1 cellular context compared by ENCODE assay signal in genomic region chr17:82551779-82552457, GRCh38.
TF ChIP-seq lines count a peak whose summit lies in the region.

No MANE protein-coding gene starts in this region.

TF ChIP-seq in HepG2, 621 proteins besides CTCF, POLR2A, EP300 and RAD21 (continued from another document and continues in another):
- TF ChIP-seq ZFY (CRISPR knock-in tag; IDR thresholded peaks at IDR 0.05) (peak; percentile 36; the same call in 1 of the 2 replicates), MTF1 (CRISPR knock-in tag; IDR thresholded peaks at IDR 0.05) (no peak), SMAD9 (CRISPR knock-in tag; IDR thresholded peaks at IDR 0.05) (0 out of 2 replicates have a peak, but pooled peaks have one; percentile 10), ZC3H13 (CRISPR knock-in tag; IDR thresholded peaks at IDR 0.05) (no peak), SOX6 (IDR thresholded peaks at IDR 0.05) (no peak), SOX6 (CRISPR knock-in tag; IDR thresholded peaks at IDR 0.05) (peak; percentile 52; the same call in 1 of the 2 replicates), KAT8 (CRISPR knock-in tag; IDR thresholded peaks at IDR 0.05) (peak; percentile 53; the same call in 1 of the 2 replicates), ARID4A (CRISPR knock-in tag; IDR thresholded peaks at IDR 0.05; ENCODE audit: borderline replicate concordance) (peak; percentile 39; the same call in 1 of the 2 replicates), ZNF142 (CRISPR knock-in tag; IDR thresholded peaks at IDR 0.05) (0 out of 2 replicates have a peak, but pooled peaks have one; percentile 27), SNAI1 (CRISPR knock-in tag; IDR thresholded peaks at IDR 0.05; ENCODE audit: borderline replicate concordance) (no peak), ADNP (CRISPR knock-in tag; IDR thresholded peaks at IDR 0.05) (no peak), ZNF260 (CRISPR knock-in tag; IDR thresholded peaks at IDR 0.05; ENCODE audit: borderline replicate concordance, low read depth) (no peak), KMT2B (CRISPR knock-in tag; IDR thresholded peaks at IDR 0.05) (no peak), HHEX (CRISPR knock-in tag; IDR thresholded peaks at IDR 0.05) (no peak), SOX13 (IDR thresholded peaks at IDR 0.05) (no peak), SOX13 (CRISPR knock-in tag; conservative IDR thresholded peaks at IDR 0.05 in 1 of 2, IDR thresholded peaks at IDR 0.05 in 1 of 2) (peak in 1 of 2 experiments; percentile 47; a peak in 1 of 4 replicates), ZNF883 (CRISPR knock-in tag; IDR thresholded peaks at IDR 0.05; ENCODE audit: not compliant biosample characterization) (peak; percentile 70), POGK (CRISPR knock-in tag; conservative IDR thresholded peaks at IDR 0.05) (0 out of 2 replicates have a peak, but pooled peaks have one; percentile 36), MEIS1 (CRISPR knock-in tag; IDR thresholded peaks at IDR 0.05; ENCODE audit: borderline replicate concordance) (no peak), PLRG1 (conservative IDR thresholded peaks at IDR 0.05) (no peak), ZBTB26 (CRISPR knock-in tag; IDR thresholded peaks at IDR 0.05; ENCODE audit: borderline replicate concordance) (no peak), PHF5A (CRISPR knock-in tag; IDR thresholded peaks at IDR 0.05; ENCODE audit: low read depth, unreplicated experiment) (no peak), NFAT5 (CRISPR knock-in tag; IDR thresholded peaks at IDR 0.05) (no peak), MXD1 (CRISPR knock-in tag; IDR thresholded peaks at IDR 0.05) (no peak), ZNF772 (CRISPR knock-in tag; IDR thresholded peaks at IDR 0.05) (0 out of 2 replicates have a peak, but pooled peaks have one; percentile 39), SAP130 (CRISPR knock-in tag; IDR thresholded peaks at IDR 0.05; ENCODE audit: low read depth) (peak; percentile 60; the same call in 1 of the 2 replicates), STAG1 (CRISPR knock-in tag; IDR thresholded peaks at IDR 0.05) (peak; percentile 90), ZFP36L2 (CRISPR knock-in tag; IDR thresholded peaks at IDR 0.05) (no peak), ZBTB7B (CRISPR knock-in tag; IDR thresholded peaks at IDR 0.05) (no peak; the same call in 1 of the 2 replicates), ZNF784 (CRISPR knock-in tag; IDR thresholded peaks at IDR 0.05; ENCODE audit: borderline replicate concordance) (peak; percentile 65; the same call in 1 of the 2 replicates), YY1 (IDR thresholded peaks at IDR 0.05; ENCODE audit: insufficient read depth, insufficient replicate concordance, low read depth, low read length) (peak; percentile 42), BATF2 (CRISPR knock-in tag; IDR thresholded peaks at IDR 0.05) (no peak)
